ENCODE assay signal across 1 cellular context in the genomic region with DNA sequence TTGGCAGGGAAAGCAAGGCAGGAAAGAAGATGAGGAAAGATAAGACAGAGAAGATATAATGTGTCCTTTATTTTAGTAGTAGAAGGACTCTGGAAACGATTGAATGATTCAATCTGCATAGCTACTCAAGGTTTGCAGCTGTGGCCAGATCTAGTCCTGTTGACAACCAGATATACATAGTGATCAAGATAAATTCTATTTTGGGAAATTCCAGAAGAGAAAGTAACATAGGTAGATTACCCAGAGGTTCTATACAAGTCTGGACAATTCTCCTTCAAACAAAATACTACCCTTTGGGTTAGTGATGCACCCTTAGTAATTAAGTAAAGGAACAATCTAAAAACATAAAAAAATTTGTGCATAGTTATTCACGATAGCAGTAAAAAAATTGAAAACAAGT.
A peak's percentile ranks its signal among the peaks of the same experiment; 100 is the strongest.
TF ChIP-seq lines count a peak whose summit lies in the region.

No MANE protein-coding gene starts in this region.

TF ChIP-seq in K562, 482 proteins besides CTCF, POLR2A, EP300 and RAD21:
- TF ChIP-seq RFX5 (IDR thresholded peaks at IDR 0.05; ENCODE audit: low read depth, low read length) (no peak), MEF2D (tag; conservative IDR thresholded peaks at IDR 0.05; ENCODE audit: low read depth) (0 out of 2 replicates have a peak, but pooled peaks have one; percentile 53)
